In genomic region chr2:96065954-96066353, GRCh38 we compare ENCODE assay signal across 2 cellular contexts. TPM values are rescaled to one million over a fixed set of nuclear protein-coding genes. Genes with fewer than 3 reads are reported as not detected.
"Had no signal": no experiment of that assay in that cellular context is flagged by ENCODE, and none has a peak within 500 bp of the region (broad histone marks: within the 10 kb centered on the region; RNA-seq: fewer than 3 reads in every experiment).

No MANE protein-coding gene starts in this region.

RNA-seq across cellular contexts. Expression of gene GPAT2, which starts 31.2 kb away (rescaled TPM):
- total RNA-seq: SK-MEL-5 had no signal

RNA-seq across cellular contexts. Expression of gene ADRA2B, which starts 50.4 kb away (rescaled TPM):
- total RNA-seq: astrocyte, SK-MEL-5 had no signal
